16 cellular contexts compared by ENCODE assay signal in genomic region chr15:48560321-48561051, GRCh38.
DNase-seq lines count a peak whose midpoint lies in the region; ATAC-seq, FAIRE-seq and TF ChIP-seq lines count a peak whose summit lies in the region.
"Had no signal": no experiment of that assay in that cellular context is flagged by ENCODE, and none has a peak within 500 bp of the region (broad histone marks: within the 10 kb centered on the region; RNA-seq: fewer than 3 reads in every experiment).

No MANE protein-coding gene starts in this region.

- H3K27ac ChIP-seq in stomach = peak overlapping the region in 3 of 5 donors; percentile 30 to 57 (median 49)

- intact Hi-C loops in stomach (cut with DNase I; ENCODE audit: low total_unique reads) = no loop called here
- intact Hi-C loops in Caco-2 (cut with micrococcal nuclease; ENCODE audit: unreplicated experiment) = no loop called here

- ATAC-seq in GM18870 (IDR thresholded peaks at IDR 0.05; ENCODE audit: unreplicated experiment) = peak; percentile 85
- peak; percentile 45 for ATAC-seq in HG03108 (IDR thresholded peaks at IDR 0.05; ENCODE audit: unreplicated experiment)
- ATAC-seq: CD8-positive, alpha-beta T cell had no signal

- H3K4me3 Mint-ChIP-seq in Caco-2 (ENCODE audit: unreplicated experiment) = no peak overlapping the region
- H3K4me3 Mint-ChIP-seq: activated naive CD4-positive, alpha-beta T cell treated with anti-CD3 and anti-CD28 coated beads, Interleukin-2, amount 50 U/mL, for 24 hours; CD8-positive, alpha-beta T cell; H9 had no signal

- H3K9me3 ChIP-seq in stomach = no peaks in the 10 kb centered on the region
- no peaks in the 10 kb centered on the region for H3K9me3 ChIP-seq in Caco-2
- H3K9me3 ChIP-seq: testis had no signal

- no peak for FAIRE-seq in frontal cortex (lab: Jason Lieb, UNC)

- DNase-seq in fibroblast of peridontal ligament (ENCODE audit: extremely low read depth) = peak; percentile 72
- DNase-seq in stomach = no peak
- no peak for DNase-seq in Caco-2
- DNase-seq in ACHN = no peak
- no peak for DNase-seq in frontal cortex (ENCODE audit: low spot score in 2 of 2)
- DNase-seq in medulla oblongata (ENCODE audit: extremely low spot score) = no peak
- DNase-seq: CD8-positive, alpha-beta T cell; cerebellar nuclear complex; GF-D8; H9; NCI-H146; NCI-H526; testis had no signal

- H3K36me3 Mint-ChIP-seq in Caco-2 (ENCODE audit: insufficient read depth, unreplicated experiment) = no peaks in the 10 kb centered on the region
- H3K36me3 Mint-ChIP-seq: activated naive CD4-positive, alpha-beta T cell treated with anti-CD3 and anti-CD28 coated beads, Interleukin-2, amount 50 U/mL, for 24 hours; CD8-positive, alpha-beta T cell had no signal

- no peak for TF ChIP-seq EP300 in stomach (IDR thresholded peaks at IDR 0.05)

- H3K4me3 ChIP-seq in stomach (no peak overlapping the region), Caco-2 (ENCODE audit: low read depth, low read length) (no peak overlapping the region)
- H3K4me3 ChIP-seq: testis had no signal

- BruUV-seq in Caco-2 (replicated peaks; lab: Mats Ljungman, UMichigan) = no TSS peak

- no peaks in the 10 kb centered on the region for H3K9me3 Mint-ChIP-seq in Caco-2 (ENCODE audit: unreplicated experiment)
- H3K9me3 Mint-ChIP-seq: activated naive CD4-positive, alpha-beta T cell treated with anti-CD3 and anti-CD28 coated beads, Interleukin-2, amount 50 U/mL, for 24 hours; CD8-positive, alpha-beta T cell; H9 had no signal

- H3K36me3 ChIP-seq in stomach (no peaks in the 10 kb centered on the region), Caco-2 (ENCODE audit: control insufficient read depth, insufficient read depth, low read length) (no peaks in the 10 kb centered on the region)

- CTCF ChIA-PET in Caco-2 (lab: Charles Lee) = no interaction called here

- H3K27ac Mint-ChIP-seq in Caco-2 (ENCODE audit: unreplicated experiment) = no peak overlapping the region
- H3K27ac Mint-ChIP-seq: activated naive CD4-positive, alpha-beta T cell treated with anti-CD3 and anti-CD28 coated beads, Interleukin-2, amount 50 U/mL, for 24 hours; CD8-positive, alpha-beta T cell; H9 had no signal

- TF ChIP-seq POLR2A in stomach (IDR thresholded peaks at IDR 0.05) = no peak

- no peaks in the 10 kb centered on the region for H3K27me3 ChIP-seq in stomach
- H3K27me3 ChIP-seq in Caco-2 (replicated peaks; ENCODE audit: control insufficient read depth, insufficient read depth, low read length) = no peaks in the 10 kb centered on the region
- H3K27me3 ChIP-seq: testis had no signal

- POLR2A ChIA-PET in Caco-2 (lab: Charles Lee) = no interaction called here

- TF ChIP-seq CTCF in stomach (IDR thresholded peaks at IDR 0.05) (no peak), Caco-2 (IDR thresholded peaks at IDR 0.05; ENCODE audit: insufficient read depth in 1 of 2, low read depth in 1 of 2, low read length in 1 of 2, severe bottlenecking in 1 of 2, unreplicated experiment in 1 of 2) (no peak)

- H3K4me1 ChIP-seq in stomach (peaks cover 4 to 34% (median 17%) of the 10 kb centered on the region in 4 donors), Caco-2 (no peaks in the 10 kb centered on the region)

- H3K27me3 Mint-ChIP-seq in Caco-2 (ENCODE audit: insufficient read depth, unreplicated experiment) = peaks cover 10% of the 10 kb centered on the region

- in situ Hi-C loops in ACHN (cut with HindIII; ENCODE audit: low pct_ligation_motif_present, low pct_unique_long_range_greater_than_20kb, low sequenced_read_pairs) = no loop called here

- H3K4me1 Mint-ChIP-seq in Caco-2 (ENCODE audit: low read depth, unreplicated experiment) = no peaks in the 10 kb centered on the region
- H3K4me1 Mint-ChIP-seq: activated naive CD4-positive, alpha-beta T cell treated with anti-CD3 and anti-CD28 coated beads, Interleukin-2, amount 50 U/mL, for 24 hours had no signal

- WGBS in stomach, 5 donors = 88 to 95% (median 93%) methylated on average over 7 of the region's 7 CpGs
